ENCODE assay signal across 8 cellular contexts in genomic region chr15:85379403-85380131, GRCh38. TPM values are rescaled to one million over a fixed set of nuclear protein-coding genes. Genes with fewer than 3 reads are reported as not detected.
A peak's percentile ranks its signal among the peaks of the same experiment; 100 is the strongest.
DNase-seq lines count a peak whose midpoint lies in the region; ATAC-seq and TF ChIP-seq lines count a peak whose summit lies in the region.

No MANE protein-coding gene starts in this region.

- no peak for TF ChIP-seq CTCF in 22Rv1 (IDR thresholded peaks at IDR 0.05)
- no peak for TF ChIP-seq CTCF in osteoblast (IDR thresholded peaks at IDR 0.05; ENCODE audit: extremely low read depth, low read depth, low read length)

- peaks cover 18% of the 10 kb centered on the region for H4K20me1 ChIP-seq in osteoblast (ENCODE audit: insufficient read depth, low read length)

- no peak for ATAC-seq in HG03045 (IDR thresholded peaks at IDR 0.05; ENCODE audit: unreplicated experiment)
- no peak for ATAC-seq in GM21528 (IDR thresholded peaks at IDR 0.05; ENCODE audit: low FRiP score, unreplicated experiment)
- ATAC-seq in GM18511 (IDR thresholded peaks at IDR 0.05; ENCODE audit: unreplicated experiment) = no peak

- no peak for DNase-seq in H7
- peak; percentile 38 for DNase-seq in activated CD4-positive, alpha-beta T cell treated with anti-CD3 and anti-CD28 coated beads, Interleukin-2, amount 50 U/mL, for 1 hour
- no peak for DNase-seq in epithelial cell of prostate (ENCODE audit: low read depth, low spot score)
- DNase-seq in osteoblast (ENCODE audit: insufficient read length, low spot score, missing footprints) = peak; percentile 23

- H2AFZ ChIP-seq in osteoblast (ENCODE audit: low read length) = peak overlapping the region; percentile 92

- H3K27ac ChIP-seq in 22Rv1 = peak overlapping the region; percentile 68
- H3K27ac ChIP-seq in epithelial cell of prostate = peak overlapping the region; percentile 80
- peak overlapping the region; percentile 42 for H3K27ac ChIP-seq in osteoblast (ENCODE audit: low read depth, low read length)

- peaks cover 36% of the 10 kb centered on the region for H3K79me2 ChIP-seq in osteoblast (ENCODE audit: insufficient read depth, low read length)

- H3K27me3 ChIP-seq in H7 (ENCODE audit: control insufficient read depth, insufficient read depth, low read length) (no peaks in the 10 kb centered on the region), osteoblast (ENCODE audit: insufficient read depth, low read length) (no peaks in the 10 kb centered on the region)

- peak overlapping the region; percentile 48 for H3K4me3 ChIP-seq in H7 (ENCODE audit: insufficient read depth, low read depth, low read length)
- H3K4me3 ChIP-seq in osteoblast (ENCODE audit: insufficient read depth, low read length) = peak overlapping the region; percentile 71

- no peaks in the 10 kb centered on the region for H3K9me3 ChIP-seq in osteoblast (ENCODE audit: low read depth, low read length)

- H3K36me3 ChIP-seq in H7 (replicated peaks; ENCODE audit: control insufficient read depth, insufficient read depth, low read length) (no peaks in the 10 kb centered on the region), osteoblast (ENCODE audit: insufficient read depth, low read length) (no peaks in the 10 kb centered on the region)

- H3K4me1 ChIP-seq in osteoblast (ENCODE audit: insufficient read depth, low read length) = peaks cover 17% of the 10 kb centered on the region

- H3K4me2 ChIP-seq in osteoblast (ENCODE audit: insufficient read depth, low read length) = peak overlapping the region; percentile 81

RNA-seq across cellular contexts. Expression of gene AKAP13, which starts 0.8 kb away (rescaled TPM):
- 26.2 and 32.7 TPM in 2 replicates for total RNA-seq in H7 (2014; rRNA removed; shearing (Covaris generic))
- 77.1 and 80.7 TPM in 2 replicates for total RNA-seq in osteoblast

Comparison
In these comparisons a context has a peak if more than half of its experiments do, and no peak if none do; other contexts are left out.
1. DNase-seq: peak in activated CD4-positive, alpha-beta T cell treated with anti-CD3 and anti-CD28 coated beads, Interleukin-2, amount 50 U/mL, for 1 hour (single experiment) and osteoblast (single experiment); none in H7 (single experiment) and epithelial cell of prostate (single experiment).
2. Peak in every context shown above with its lines, with median percentiles within 50 percentile points of each other: H3K27ac ChIP-seq.